ENCODE assay signal across 1 cellular context in the genomic region with DNA sequence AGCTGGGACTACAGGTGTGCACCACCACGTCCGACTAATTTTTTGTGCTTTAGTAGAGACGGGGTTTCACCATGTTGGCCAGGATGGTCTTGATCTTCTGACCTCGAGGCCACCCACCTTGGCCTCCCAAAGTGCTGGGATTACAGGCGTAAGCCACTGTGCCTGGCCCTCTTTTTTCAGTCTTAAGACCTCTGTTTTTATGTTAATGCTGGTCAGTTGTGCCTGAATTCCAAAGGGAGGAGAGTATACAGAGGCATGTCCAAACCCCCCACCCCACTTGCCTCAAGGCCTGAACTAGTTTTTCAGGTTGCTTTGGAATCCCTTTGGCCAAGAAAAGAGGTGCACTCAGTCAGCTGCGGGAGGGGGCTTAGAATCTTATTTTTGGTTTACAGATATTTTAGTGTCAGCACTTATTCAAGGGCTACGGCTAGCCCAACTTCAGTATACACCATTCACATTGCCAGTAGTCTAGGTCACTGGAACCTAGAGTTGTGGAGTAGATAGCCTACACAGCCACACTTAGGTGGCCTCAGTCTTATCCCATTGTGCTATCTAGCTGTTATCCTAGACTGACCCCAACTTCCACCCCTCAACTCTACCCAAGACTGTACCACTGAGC.
TF ChIP-seq lines count a peak whose summit lies in the region.

No MANE protein-coding gene starts in this region.

TF ChIP-seq in WTC11, 78 proteins besides CTCF, POLR2A, EP300 and RAD21 (continued from another document):
- TF ChIP-seq, protein P1, sequence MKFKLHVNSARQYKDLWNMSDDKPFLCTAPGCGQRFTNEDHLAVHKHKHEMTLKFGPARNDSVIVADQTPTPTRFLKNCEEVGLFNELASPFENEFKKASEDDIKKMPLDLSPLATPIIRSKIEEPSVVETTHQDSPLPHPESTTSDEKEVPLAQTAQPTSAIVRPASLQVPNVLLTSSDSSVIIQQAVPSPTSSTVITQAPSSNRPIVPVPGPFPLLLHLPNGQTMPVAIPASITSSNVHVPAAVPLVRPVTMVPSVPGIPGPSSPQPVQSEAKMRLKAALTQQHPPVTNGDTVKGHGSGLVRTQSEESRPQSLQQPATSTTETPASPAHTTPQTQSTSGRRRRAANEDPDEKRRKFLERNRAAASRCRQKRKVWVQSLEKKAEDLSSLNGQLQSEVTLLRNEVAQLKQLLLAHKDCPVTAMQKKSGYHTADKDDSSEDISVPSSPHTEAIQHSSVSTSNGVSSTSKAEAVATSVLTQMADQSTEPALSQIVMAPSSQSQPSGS (CRISPR knock-in tag; IDR thresholded peaks at IDR 0.05; ENCODE audit: borderline replicate concordance, low read depth) = no peak
- TF ChIP-seq, protein P2, sequence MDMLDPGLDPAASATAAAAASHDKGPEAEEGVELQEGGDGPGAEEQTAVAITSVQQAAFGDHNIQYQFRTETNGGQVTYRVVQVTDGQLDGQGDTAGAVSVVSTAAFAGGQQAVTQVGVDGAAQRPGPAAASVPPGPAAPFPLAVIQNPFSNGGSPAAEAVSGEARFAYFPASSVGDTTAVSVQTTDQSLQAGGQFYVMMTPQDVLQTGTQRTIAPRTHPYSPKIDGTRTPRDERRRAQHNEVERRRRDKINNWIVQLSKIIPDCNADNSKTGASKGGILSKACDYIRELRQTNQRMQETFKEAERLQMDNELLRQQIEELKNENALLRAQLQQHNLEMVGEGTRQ (CRISPR knock-in tag; IDR thresholded peaks at IDR 0.05) = no peak
- TF ChIP-seq, protein P3, sequence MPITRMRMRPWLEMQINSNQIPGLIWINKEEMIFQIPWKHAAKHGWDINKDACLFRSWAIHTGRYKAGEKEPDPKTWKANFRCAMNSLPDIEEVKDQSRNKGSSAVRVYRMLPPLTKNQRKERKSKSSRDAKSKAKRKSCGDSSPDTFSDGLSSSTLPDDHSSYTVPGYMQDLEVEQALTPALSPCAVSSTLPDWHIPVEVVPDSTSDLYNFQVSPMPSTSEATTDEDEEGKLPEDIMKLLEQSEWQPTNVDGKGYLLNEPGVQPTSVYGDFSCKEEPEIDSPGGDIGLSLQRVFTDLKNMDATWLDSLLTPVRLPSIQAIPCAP (CRISPR knock-in tag; IDR thresholded peaks at IDR 0.05) = no peak
- 0 out of 2 replicates have a peak, but pooled peaks have one; percentile 23 for TF ChIP-seq TEAD1 (CRISPR knock-in tag; IDR thresholded peaks at IDR 0.05)
- 0 out of 2 replicates have a peak, but pooled peaks have one; percentile 57 for TF ChIP-seq ZNF396 (CRISPR knock-in tag; IDR thresholded peaks at IDR 0.05; ENCODE audit: borderline replicate concordance)
- TF ChIP-seq RORB (CRISPR knock-in tag; IDR thresholded peaks at IDR 0.05) = no peak
- TF ChIP-seq GABPB1 (CRISPR knock-in tag; IDR thresholded peaks at IDR 0.05) = no peak
- TF ChIP-seq ZNF317 (CRISPR knock-in tag; IDR thresholded peaks at IDR 0.05; ENCODE audit: borderline replicate concordance, low read depth) = no peak
- TF ChIP-seq, protein P4, sequence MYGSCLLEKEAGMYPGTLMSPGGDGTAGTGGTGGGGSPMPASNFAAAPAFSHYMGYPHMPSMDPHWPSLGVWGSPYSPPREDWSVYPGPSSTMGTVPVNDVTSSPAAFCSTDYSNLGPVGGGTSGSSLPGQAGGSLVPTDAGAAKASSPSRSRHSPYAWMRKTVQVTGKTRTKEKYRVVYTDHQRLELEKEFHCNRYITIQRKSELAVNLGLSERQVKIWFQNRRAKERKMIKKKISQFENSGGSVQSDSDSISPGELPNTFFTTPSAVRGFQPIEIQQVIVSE (CRISPR knock-in tag; IDR thresholded peaks at IDR 0.05; ENCODE audit: borderline replicate concordance) = no peak
- TF ChIP-seq, protein P5, sequence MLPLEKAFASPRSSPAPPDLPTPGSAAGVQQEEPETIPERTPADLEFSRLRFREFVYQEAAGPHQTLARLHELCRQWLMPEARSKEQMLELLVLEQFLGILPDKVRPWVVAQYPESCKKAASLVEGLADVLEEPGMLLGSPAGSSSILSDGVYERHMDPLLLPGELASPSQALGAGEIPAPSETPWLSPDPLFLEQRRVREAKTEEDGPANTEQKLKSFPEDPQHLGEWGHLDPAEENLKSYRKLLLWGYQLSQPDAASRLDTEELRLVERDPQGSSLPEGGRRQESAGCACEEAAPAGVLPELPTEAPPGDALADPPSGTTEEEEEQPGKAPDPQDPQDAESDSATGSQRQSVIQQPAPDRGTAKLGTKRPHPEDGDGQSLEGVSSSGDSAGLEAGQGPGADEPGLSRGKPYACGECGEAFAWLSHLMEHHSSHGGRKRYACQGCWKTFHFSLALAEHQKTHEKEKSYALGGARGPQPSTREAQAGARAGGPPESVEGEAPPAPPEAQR (CRISPR knock-in tag; IDR thresholded peaks at IDR 0.05) = no peak
- no peak for TF ChIP-seq KAT7 (CRISPR knock-in tag; IDR thresholded peaks at IDR 0.05; ENCODE audit: borderline replicate concordance)
- TF ChIP-seq, protein P6, sequence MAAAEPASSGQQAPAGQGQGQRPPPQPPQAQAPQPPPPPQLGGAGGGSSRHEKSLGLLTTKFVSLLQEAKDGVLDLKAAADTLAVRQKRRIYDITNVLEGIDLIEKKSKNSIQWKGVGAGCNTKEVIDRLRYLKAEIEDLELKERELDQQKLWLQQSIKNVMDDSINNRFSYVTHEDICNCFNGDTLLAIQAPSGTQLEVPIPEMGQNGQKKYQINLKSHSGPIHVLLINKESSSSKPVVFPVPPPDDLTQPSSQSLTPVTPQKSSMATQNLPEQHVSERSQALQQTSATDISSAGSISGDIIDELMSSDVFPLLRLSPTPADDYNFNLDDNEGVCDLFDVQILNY (CRISPR knock-in tag; IDR thresholded peaks at IDR 0.05) = no peak
- TF ChIP-seq TCF7 (CRISPR knock-in tag; IDR thresholded peaks at IDR 0.05; ENCODE audit: low read depth) = no peak
- TF ChIP-seq, protein P7, sequence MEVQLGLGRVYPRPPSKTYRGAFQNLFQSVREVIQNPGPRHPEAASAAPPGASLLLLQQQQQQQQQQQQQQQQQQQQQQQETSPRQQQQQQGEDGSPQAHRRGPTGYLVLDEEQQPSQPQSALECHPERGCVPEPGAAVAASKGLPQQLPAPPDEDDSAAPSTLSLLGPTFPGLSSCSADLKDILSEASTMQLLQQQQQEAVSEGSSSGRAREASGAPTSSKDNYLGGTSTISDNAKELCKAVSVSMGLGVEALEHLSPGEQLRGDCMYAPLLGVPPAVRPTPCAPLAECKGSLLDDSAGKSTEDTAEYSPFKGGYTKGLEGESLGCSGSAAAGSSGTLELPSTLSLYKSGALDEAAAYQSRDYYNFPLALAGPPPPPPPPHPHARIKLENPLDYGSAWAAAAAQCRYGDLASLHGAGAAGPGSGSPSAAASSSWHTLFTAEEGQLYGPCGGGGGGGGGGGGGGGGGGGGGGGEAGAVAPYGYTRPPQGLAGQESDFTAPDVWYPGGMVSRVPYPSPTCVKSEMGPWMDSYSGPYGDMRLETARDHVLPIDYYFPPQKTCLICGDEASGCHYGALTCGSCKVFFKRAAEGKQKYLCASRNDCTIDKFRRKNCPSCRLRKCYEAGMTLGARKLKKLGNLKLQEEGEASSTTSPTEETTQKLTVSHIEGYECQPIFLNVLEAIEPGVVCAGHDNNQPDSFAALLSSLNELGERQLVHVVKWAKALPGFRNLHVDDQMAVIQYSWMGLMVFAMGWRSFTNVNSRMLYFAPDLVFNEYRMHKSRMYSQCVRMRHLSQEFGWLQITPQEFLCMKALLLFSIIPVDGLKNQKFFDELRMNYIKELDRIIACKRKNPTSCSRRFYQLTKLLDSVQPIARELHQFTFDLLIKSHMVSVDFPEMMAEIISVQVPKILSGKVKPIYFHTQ (CRISPR knock-in tag; IDR thresholded peaks at IDR 0.05) = no peak
- TF ChIP-seq, protein P8, sequence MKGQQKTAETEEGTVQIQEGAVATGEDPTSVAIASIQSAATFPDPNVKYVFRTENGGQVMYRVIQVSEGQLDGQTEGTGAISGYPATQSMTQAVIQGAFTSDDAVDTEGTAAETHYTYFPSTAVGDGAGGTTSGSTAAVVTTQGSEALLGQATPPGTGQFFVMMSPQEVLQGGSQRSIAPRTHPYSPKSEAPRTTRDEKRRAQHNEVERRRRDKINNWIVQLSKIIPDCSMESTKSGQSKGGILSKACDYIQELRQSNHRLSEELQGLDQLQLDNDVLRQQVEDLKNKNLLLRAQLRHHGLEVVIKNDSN (CRISPR knock-in tag; IDR thresholded peaks at IDR 0.05) = no peak
- TF ChIP-seq NFATC4 (CRISPR knock-in tag; IDR thresholded peaks at IDR 0.05) = no peak
- TF ChIP-seq, protein P9, sequence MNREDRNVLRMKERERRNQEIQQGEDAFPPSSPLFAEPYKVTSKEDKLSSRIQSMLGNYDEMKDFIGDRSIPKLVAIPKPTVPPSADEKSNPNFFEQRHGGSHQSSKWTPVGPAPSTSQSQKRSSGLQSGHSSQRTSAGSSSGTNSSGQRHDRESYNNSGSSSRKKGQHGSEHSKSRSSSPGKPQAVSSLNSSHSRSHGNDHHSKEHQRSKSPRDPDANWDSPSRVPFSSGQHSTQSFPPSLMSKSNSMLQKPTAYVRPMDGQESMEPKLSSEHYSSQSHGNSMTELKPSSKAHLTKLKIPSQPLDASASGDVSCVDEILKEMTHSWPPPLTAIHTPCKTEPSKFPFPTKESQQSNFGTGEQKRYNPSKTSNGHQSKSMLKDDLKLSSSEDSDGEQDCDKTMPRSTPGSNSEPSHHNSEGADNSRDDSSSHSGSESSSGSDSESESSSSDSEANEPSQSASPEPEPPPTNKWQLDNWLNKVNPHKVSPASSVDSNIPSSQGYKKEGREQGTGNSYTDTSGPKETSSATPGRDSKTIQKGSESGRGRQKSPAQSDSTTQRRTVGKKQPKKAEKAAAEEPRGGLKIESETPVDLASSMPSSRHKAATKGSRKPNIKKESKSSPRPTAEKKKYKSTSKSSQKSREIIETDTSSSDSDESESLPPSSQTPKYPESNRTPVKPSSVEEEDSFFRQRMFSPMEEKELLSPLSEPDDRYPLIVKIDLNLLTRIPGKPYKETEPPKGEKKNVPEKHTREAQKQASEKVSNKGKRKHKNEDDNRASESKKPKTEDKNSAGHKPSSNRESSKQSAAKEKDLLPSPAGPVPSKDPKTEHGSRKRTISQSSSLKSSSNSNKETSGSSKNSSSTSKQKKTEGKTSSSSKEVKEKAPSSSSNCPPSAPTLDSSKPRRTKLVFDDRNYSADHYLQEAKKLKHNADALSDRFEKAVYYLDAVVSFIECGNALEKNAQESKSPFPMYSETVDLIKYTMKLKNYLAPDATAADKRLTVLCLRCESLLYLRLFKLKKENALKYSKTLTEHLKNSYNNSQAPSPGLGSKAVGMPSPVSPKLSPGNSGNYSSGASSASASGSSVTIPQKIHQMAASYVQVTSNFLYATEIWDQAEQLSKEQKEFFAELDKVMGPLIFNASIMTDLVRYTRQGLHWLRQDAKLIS (CRISPR knock-in tag; IDR thresholded peaks at IDR 0.05; ENCODE audit: borderline replicate concordance) = no peak
- TF ChIP-seq SP1 (CRISPR knock-in tag; conservative IDR thresholded peaks at IDR 0.05) = no peak
